In the genomic region with DNA sequence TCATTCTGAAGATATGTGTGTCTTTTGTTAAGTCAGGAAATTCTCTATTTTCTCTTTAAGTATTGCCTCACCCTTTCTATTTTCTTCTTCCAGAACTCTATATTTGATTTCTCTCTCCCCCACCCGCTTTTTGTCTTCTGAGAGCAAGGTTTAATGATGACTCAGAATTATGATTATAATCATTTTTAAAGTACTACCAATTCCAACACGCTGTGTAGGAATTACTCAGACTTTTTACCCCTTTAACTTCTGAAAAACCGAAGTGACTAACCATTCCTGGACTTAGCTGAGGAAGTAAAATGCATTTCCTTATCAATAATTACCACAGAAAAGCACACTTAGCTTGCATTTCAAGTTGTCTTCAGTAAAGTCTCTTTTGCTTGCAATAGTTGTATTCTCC, we compare ENCODE assay signal across 14 cellular contexts. TPM values are rescaled to one million over a fixed set of nuclear protein-coding genes. Genes with fewer than 3 reads are reported as not detected.
DNase-seq lines count a peak whose midpoint lies in the region; ATAC-seq, FAIRE-seq and TF ChIP-seq lines count a peak whose summit lies in the region.
"Had no signal": no experiment of that assay in that cellular context is flagged by ENCODE, and none has a peak within 500 bp of the region (broad histone marks: within the 10 kb centered on the region; RNA-seq: fewer than 3 reads in every experiment).

No MANE protein-coding gene starts in this region.

- no peaks in the 10 kb centered on the region for H3K79me2 ChIP-seq in HepG2 (ENCODE audit: insufficient read depth, low read length)

- no peak for DNase-seq in activated CD4-positive, alpha-beta T cell treated with anti-CD3 and anti-CD28 coated beads for 36 hours
- DNase-seq in activated CD4-positive, alpha-beta T cell treated with anti-CD3 and anti-CD28 coated beads, Interleukin-2, amount 10 ng/mL, durations not matched to agents 7 days and 5 days, result no peak
- DNase-seq in RWPE1 (ENCODE audit: low spot score) (peak; percentile 36), epithelial cell of prostate (ENCODE audit: low read depth, low spot score) (no peak), small intestine (peak; percentile 7), T-helper 9 cell (no peak), HepG2 (ENCODE audit: low spot score) (no peak)
- no peak for DNase-seq in activated CD8-positive, alpha-beta memory T cell treated with anti-CD3 and anti-CD28 coated beads, Interleukin-2, amount 50 U/mL, for 4 hours
- DNase-seq: activated CD4-positive, CD25-positive, alpha-beta regulatory T cell; NCI-H2171 treated with DMSO at 0.1 percent for 48 hours; stimulated activated naive CD8-positive, alpha-beta T cell treated with anti-CD3 and anti-CD28 coated beads, Interleukin-15, amount 100 ng/mL, for 72 hours; SW 1271 had no signal

- POLR2A ChIA-PET in activated CD4-positive, alpha-beta T cell treated with anti-CD3 and anti-CD28 coated beads for 36 hours (lab: Charles Lee), result no interaction called here
- POLR2A ChIA-PET in activated CD4-positive, alpha-beta T cell treated with anti-CD3 and anti-CD28 coated beads, Interleukin-2, amount 10 ng/mL, durations not matched to agents 7 days and 5 days (lab: Charles Lee), result no interaction called here
- POLR2A ChIA-PET in RWPE1 (lab: Yijun Ruan, JAX; ENCODE audit: low non-redundant PET) (no interaction called here), HepG2 (lab: Yijun Ruan, JAX) (no interaction called here)

- peak overlapping the region; percentile 54; the same call in 1 of the 2 replicates for H3K27ac ChIP-seq in RWPE1
- peak overlapping the region; percentile 5 for H3K27ac ChIP-seq in epithelial cell of prostate
- H3K27ac ChIP-seq in small intestine (ENCODE audit: low read depth in 1 of 2, low read length in 1 of 2), result no peak overlapping the region
- H3K27ac ChIP-seq in HepG2 (ENCODE audit: extremely low read length, insufficient read depth, low read length), result no peak overlapping the region
- H3K27ac ChIP-seq: neutrophil had no signal

- intact Hi-C loops in activated CD4-positive, alpha-beta T cell treated with anti-CD3 and anti-CD28 coated beads for 36 hours (cut with DNase I, micrococcal nuclease), result no loop called here
- intact Hi-C loops in HepG2 (cut with micrococcal nuclease; ENCODE audit: unreplicated experiment), result no loop called here

- H3K9me3 ChIP-seq in small intestine (ENCODE audit: control insufficient read depth, low read depth) (no peaks in the 10 kb centered on the region), HepG2 (ENCODE audit: low read length) (no peaks in the 10 kb centered on the region)
- H3K9me3 ChIP-seq: neutrophil had no signal

- H2AFZ ChIP-seq in HepG2 (ENCODE audit: low read length), result no peak overlapping the region

- TF ChIP-seq EP300 in HepG2 (IDR thresholded peaks at IDR 0.05; ENCODE audit: low read depth in 2 of 2, low read length in 2 of 2), result no peak
- TF ChIP-seq EP300 in HepG2 (CRISPR knock-in tag; IDR thresholded peaks at IDR 0.05; ENCODE audit: borderline replicate concordance), result no peak

- FAIRE-seq in small intestine (lab: Jason Lieb, UNC), result no peak
- FAIRE-seq in HepG2 (lab: Jason Lieb, UNC), result no peak

- H3K4me3 ChIP-seq in small intestine (ENCODE audit: low read depth in 1 of 2, low read length in 2 of 2) (no peak overlapping the region), HepG2 (replicated peaks in 1 of 3; ENCODE audit: insufficient read depth in 1 of 3, low read depth in 2 of 3, low read length in 3 of 3) (no peak overlapping the region)

- ATAC-seq in activated CD4-positive, alpha-beta T cell treated with anti-CD3 and anti-CD28 coated beads for 36 hours, result peak; percentile 53
- no peak for ATAC-seq in HepG2
- ATAC-seq: stimulated activated naive CD8-positive, alpha-beta T cell treated with anti-CD3 and anti-CD28 coated beads, Interleukin-15, amount 100 ng/mL, for 72 hours had no signal

- no peaks in the 10 kb centered on the region for H4K20me1 ChIP-seq in HepG2 (ENCODE audit: insufficient read depth, low read length)

- H3K27me3 Mint-ChIP-seq in activated CD4-positive, alpha-beta T cell treated with anti-CD3 and anti-CD28 coated beads for 36 hours, result no peaks in the 10 kb centered on the region
- no peaks in the 10 kb centered on the region for H3K27me3 Mint-ChIP-seq in activated CD4-positive, alpha-beta T cell treated with anti-CD3 and anti-CD28 coated beads, Interleukin-2, amount 10 ng/mL, durations not matched to agents 7 days and 5 days
- H3K27me3 Mint-ChIP-seq: dendritic cell treated with granulocyte-macrophage colony-stimulating factor and Interleukin-4, amounts not matched to agents 40 ng/mL and 50 ng/mL, for 4 days; stimulated activated naive CD8-positive, alpha-beta T cell treated with anti-CD3 and anti-CD28 coated beads, Interleukin-15, amount 100 ng/mL, for 72 hours had no signal

- BruUV-seq in HepG2 (replicated peaks; lab: Mats Ljungman, UMichigan), result no TSS peak

- H3K4me3 Mint-ChIP-seq in activated CD4-positive, alpha-beta T cell treated with anti-CD3 and anti-CD28 coated beads for 36 hours, result no peak overlapping the region
- H3K4me3 Mint-ChIP-seq in activated CD4-positive, alpha-beta T cell treated with anti-CD3 and anti-CD28 coated beads, Interleukin-2, amount 10 ng/mL, durations not matched to agents 7 days and 5 days, result no peak overlapping the region
- H3K4me3 Mint-ChIP-seq: dendritic cell treated with granulocyte-macrophage colony-stimulating factor and Interleukin-4, amounts not matched to agents 40 ng/mL and 50 ng/mL, for 4 days; stimulated activated naive CD8-positive, alpha-beta T cell treated with anti-CD3 and anti-CD28 coated beads, Interleukin-15, amount 100 ng/mL, for 72 hours had no signal

- H3K4me1 Mint-ChIP-seq in activated CD4-positive, alpha-beta T cell treated with anti-CD3 and anti-CD28 coated beads for 36 hours, result peaks cover 10% of the 10 kb centered on the region
- peaks cover 10% of the 10 kb centered on the region for H3K4me1 Mint-ChIP-seq in activated CD4-positive, alpha-beta T cell treated with anti-CD3 and anti-CD28 coated beads, Interleukin-2, amount 10 ng/mL, durations not matched to agents 7 days and 5 days

- CTCF ChIA-PET in activated CD4-positive, alpha-beta T cell treated with anti-CD3 and anti-CD28 coated beads for 36 hours (lab: Charles Lee), result interaction anchor here (1.4 kb wide), 1 partner anchor 20 kb away, joined by 4 read pairs; no protein-coding TSS in a partner anchor
- CTCF ChIA-PET in activated CD4-positive, alpha-beta T cell treated with anti-CD3 and anti-CD28 coated beads, Interleukin-2, amount 10 ng/mL, durations not matched to agents 7 days and 5 days (lab: Charles Lee), result no interaction called here
- CTCF ChIA-PET in RWPE1 (lab: Yijun Ruan, JAX), result no interaction called here
- CTCF ChIA-PET in HepG2 (lab: Yijun Ruan, JAX; ENCODE audit: low intra/inter-chr PET ratio, low total read pairs), result no interaction called here

- no peaks in the 10 kb centered on the region for H3K9me3 Mint-ChIP-seq in activated CD4-positive, alpha-beta T cell treated with anti-CD3 and anti-CD28 coated beads for 36 hours (ENCODE audit: low read depth)
- H3K9me3 Mint-ChIP-seq in activated CD4-positive, alpha-beta T cell treated with anti-CD3 and anti-CD28 coated beads, Interleukin-2, amount 10 ng/mL, durations not matched to agents 7 days and 5 days, result no peaks in the 10 kb centered on the region
- H3K9me3 Mint-ChIP-seq: dendritic cell treated with granulocyte-macrophage colony-stimulating factor and Interleukin-4, amounts not matched to agents 40 ng/mL and 50 ng/mL, for 4 days; stimulated activated naive CD8-positive, alpha-beta T cell treated with anti-CD3 and anti-CD28 coated beads, Interleukin-15, amount 100 ng/mL, for 72 hours had no signal

- TF ChIP-seq CTCF in RWPE1 (conservative IDR thresholded peaks at IDR 0.05; ENCODE audit: low read depth), result no peak
- TF ChIP-seq CTCF in HepG2 (CRISPR knock-in tag; IDR thresholded peaks at IDR 0.05), result no peak

- 12 to 47% (median 21%) methylated on average over 3 of the region's 3 CpGs for WGBS in small intestine, 3 donors
- WGBS in HepG2 (ENCODE audit: low lambda C conversion rate), result 2% methylated on average over 3 of the region's 3 CpGs

- H3K9ac ChIP-seq in HepG2 (ENCODE audit: insufficient read depth, low read depth, low read length), result no peak overlapping the region

- in situ Hi-C loops in HepG2 (cut with HindIII; ENCODE audit: extremely low pct_ligation_motif_present, low pct_unique_long_range_greater_than_20kb), result no loop called here

- H3K36me3 Mint-ChIP-seq in activated CD4-positive, alpha-beta T cell treated with anti-CD3 and anti-CD28 coated beads for 36 hours (ENCODE audit: low read depth), result peaks cover 3% of the 10 kb centered on the region
- no peaks in the 10 kb centered on the region for H3K36me3 Mint-ChIP-seq in activated CD4-positive, alpha-beta T cell treated with anti-CD3 and anti-CD28 coated beads, Interleukin-2, amount 10 ng/mL, durations not matched to agents 7 days and 5 days (ENCODE audit: low read depth)

- H3K27me3 ChIP-seq in small intestine (ENCODE audit: control insufficient read depth in 2 of 2, insufficient read depth in 2 of 2, low read length in 2 of 2) (no peaks in the 10 kb centered on the region), HepG2 (ENCODE audit: control insufficient read depth in 1 of 2, insufficient read depth in 2 of 2, low read length in 2 of 2) (peaks cover 0 to 11% of the 10 kb centered on the region in 2 experiments; a peak in 1 of 5 replicates)
- H3K27me3 ChIP-seq: neutrophil had no signal

- no peak for TF ChIP-seq POLR2A in HepG2 (IDR thresholded peaks at IDR 0.05; ENCODE audit: insufficient read depth in 1 of 2, low read depth in 2 of 2, low read length in 2 of 2)

- H3K4me2 ChIP-seq in HepG2 (ENCODE audit: low read depth, low read length), result no peak overlapping the region

- H3K36me3 ChIP-seq in small intestine (ENCODE audit: control insufficient read depth in 2 of 2, insufficient read depth in 2 of 2, low read length in 2 of 2), result peaks cover 0 to 1% of the 10 kb centered on the region in 2 donors
- H3K36me3 ChIP-seq in HepG2 (replicated peaks in 1 of 2; ENCODE audit: control insufficient read depth in 1 of 2, insufficient read depth in 2 of 2, low read length in 2 of 2), result no peaks in the 10 kb centered on the region
- H3K36me3 ChIP-seq: neutrophil had no signal

- peak overlapping the region; percentile 24 for H3K27ac Mint-ChIP-seq in activated CD4-positive, alpha-beta T cell treated with anti-CD3 and anti-CD28 coated beads for 36 hours
- no peak overlapping the region for H3K27ac Mint-ChIP-seq in activated CD4-positive, alpha-beta T cell treated with anti-CD3 and anti-CD28 coated beads, Interleukin-2, amount 10 ng/mL, durations not matched to agents 7 days and 5 days
- H3K27ac Mint-ChIP-seq: dendritic cell treated with granulocyte-macrophage colony-stimulating factor and Interleukin-4, amounts not matched to agents 40 ng/mL and 50 ng/mL, for 4 days; stimulated activated naive CD8-positive, alpha-beta T cell treated with anti-CD3 and anti-CD28 coated beads, Interleukin-15, amount 100 ng/mL, for 72 hours had no signal

- no peak for TF ChIP-seq RAD21 in HepG2 (CRISPR knock-in tag; IDR thresholded peaks at IDR 0.05)

- H3K4me1 ChIP-seq in small intestine (ENCODE audit: control insufficient read depth in 2 of 2, insufficient read depth in 1 of 2, low read depth in 1 of 2, low read length in 1 of 2) (peaks cover 0 to 6% of the 10 kb centered on the region in 2 donors), HepG2 (ENCODE audit: insufficient read depth, low read length) (no peaks in the 10 kb centered on the region)

RNA-seq across cellular contexts. Expression of gene SCYL3, which starts 20.8 kb away (rescaled TPM):
- total RNA-seq in activated CD4-positive, alpha-beta T cell treated with anti-CD3 and anti-CD28 coated beads for 36 hours, result 10 to 100 TPM; 11.0 to 12.0 TPM
- 10 to 100 TPM; 16.8 to 17.1 TPM for total RNA-seq in activated CD4-positive, alpha-beta T cell treated with anti-CD3 and anti-CD28 coated beads, Interleukin-2, amount 10 ng/mL, durations not matched to agents 7 days and 5 days
- polyA plus RNA-seq in small intestine (1 to 10 TPM; 4.4 to 6.7 (median 4.6) TPM), HepG2 (2011; rRNA removed) (3.1 and 3.3 TPM in 2 replicates)
- total RNA-seq in HepG2 (2016; rRNA removed; fragmentation: Illumina TruSeq; extraction: Trizol), result 4.9 and 6.3 TPM in 2 replicates
- total RNA-seq in HepG2 (2016; cell fraction: cytosol; rRNA removed; fragmentation: Illumina TruSeq; extraction: Trizol; ENCODE audit: low read depth), result 0.81 and 0.97 TPM in 2 replicates
- 5.9 and 6.5 TPM in 2 replicates for total RNA-seq in HepG2 (2016; cell fraction: insoluble cytoplasmic fraction; rRNA removed; fragmentation: Illumina TruSeq; extraction: Trizol)
- 1.8 and 1.9 TPM in 2 replicates for total RNA-seq in HepG2 (2016; cell fraction: membrane; rRNA removed; fragmentation: Illumina TruSeq; extraction: Trizol)
- 8.7 and 9.9 TPM in 2 replicates for total RNA-seq in HepG2 (2016; cell fraction: nucleus; rRNA removed; fragmentation: Illumina TruSeq; extraction: Trizol)
- polyA plus RNA-seq in HepG2 (2011; cell fraction: cytosol; rRNA removed), result 1.6 and 2.4 TPM in 2 replicates
- polyA plus RNA-seq in HepG2 (2011; cell fraction: nucleus; rRNA removed), result 3.5 and 4.7 TPM in 2 replicates
- 2.6 and 2.9 TPM in 2 replicates for polyA plus RNA-seq in HepG2 (2012)
- polyA plus RNA-seq in HepG2 (2016; cell fraction: cytosol; fragmentation: Illumina TruSeq; extraction: Trizol; ENCODE audit: low read depth), result 0.25 and 0.34 TPM in 2 replicates
- 4.7 and 4.9 TPM in 2 replicates for polyA plus RNA-seq in HepG2 (2016; cell fraction: insoluble cytoplasmic fraction; fragmentation: Illumina TruSeq; extraction: Trizol; ENCODE audit: low read depth)
- 0.63 and 0.68 TPM in 2 replicates for polyA plus RNA-seq in HepG2 (2016; cell fraction: membrane; fragmentation: Illumina TruSeq; extraction: Trizol; ENCODE audit: low read depth)
- polyA plus RNA-seq in HepG2 (2016; cell fraction: nucleus; fragmentation: Illumina TruSeq; extraction: Trizol; ENCODE audit: insufficient read depth, low read depth), result 7.0 and 8.1 TPM in 2 replicates
- polyA minus RNA-seq in HepG2 (2011; rRNA and poly(A)+ RNA removed; ENCODE audit: low replicate concordance), result 4.8 and 7.2 TPM in 2 replicates
- 1.9 and 2.0 TPM in 2 replicates for polyA minus RNA-seq in HepG2 (2011; cell fraction: cytosol; rRNA and poly(A)+ RNA removed)
- polyA minus RNA-seq in HepG2 (2011; cell fraction: nucleus; rRNA and poly(A)+ RNA removed), result 14.9 and 18.6 TPM in 2 replicates

Comparison
In these comparisons a context has a peak if more than half of its experiments do, and no peak if none do; other contexts are left out.
1. DNase-seq: peak in RWPE1 (single experiment) and small intestine (single experiment); none in activated CD4-positive, alpha-beta T cell treated with anti-CD3 and anti-CD28 coated beads for 36 hours (single experiment), activated CD4-positive, alpha-beta T cell treated with anti-CD3 and anti-CD28 coated beads, Interleukin-2, amount 10 ng/mL, durations not matched to agents 7 days and 5 days (single experiment), epithelial cell of prostate (single experiment), T-helper 9 cell (single experiment), HepG2 (single experiment) and activated CD8-positive, alpha-beta memory T cell treated with anti-CD3 and anti-CD28 coated beads, Interleukin-2, amount 50 U/mL, for 4 hours (single experiment).
2. H3K27ac ChIP-seq: peak in RWPE1 (single experiment) and epithelial cell of prostate (single experiment); none in small intestine (0 of 2) and HepG2 (single experiment).